Comparison of ENCODE assay signal across 8 cellular contexts in the genomic region with DNA sequence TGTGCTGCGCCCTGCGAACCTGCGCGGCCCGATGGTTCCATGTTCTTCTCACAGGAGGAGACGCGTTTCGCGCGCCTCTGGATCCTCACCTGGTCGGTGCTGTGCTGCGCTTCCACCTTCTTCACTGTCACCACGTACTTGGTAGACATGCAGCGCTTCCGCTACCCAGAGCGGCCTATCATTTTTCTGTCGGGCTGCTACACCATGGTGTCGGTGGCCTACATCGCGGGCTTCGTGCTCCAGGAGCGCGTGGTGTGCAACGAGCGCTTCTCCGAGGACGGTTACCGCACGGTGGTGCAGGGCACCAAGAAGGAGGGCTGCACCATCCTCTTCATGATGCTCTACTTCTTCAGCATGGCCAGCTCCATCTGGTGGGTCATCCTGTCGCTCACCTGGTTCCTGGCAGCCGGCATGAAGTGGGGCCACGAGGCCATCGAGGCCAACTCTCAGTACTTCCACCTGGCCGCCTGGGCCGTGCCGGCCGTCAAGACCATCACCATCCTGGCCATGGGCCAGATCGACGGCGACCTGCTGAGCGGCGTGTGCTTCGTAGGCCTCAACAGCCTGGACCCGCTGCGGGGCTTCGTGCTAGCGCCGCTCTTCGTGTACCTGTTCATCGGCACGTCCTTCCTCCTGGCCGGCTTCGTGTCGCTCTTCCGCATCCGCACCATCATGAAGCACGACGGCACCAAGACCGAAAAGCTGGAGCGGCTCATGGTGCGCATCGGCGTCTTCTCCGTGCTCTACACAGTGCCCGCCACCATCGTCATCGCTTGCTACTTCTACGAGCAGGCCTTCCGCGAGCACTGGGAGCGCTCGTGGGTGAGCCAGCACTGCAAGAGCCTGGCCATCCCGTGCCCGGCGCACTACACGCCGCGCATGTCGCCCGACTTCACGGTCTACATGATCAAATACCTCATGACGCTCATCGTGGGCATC. TPM values are rescaled to one million over a fixed set of nuclear protein-coding genes. Genes with fewer than 3 reads are reported as not detected.
DNase-seq lines count a peak whose midpoint lies in the region; ATAC-seq and TF ChIP-seq lines count a peak whose summit lies in the region.

No MANE protein-coding gene starts in this region.

- H3K4me1 Mint-ChIP-seq in chondrocyte (ENCODE audit: low read depth) (peaks cover 62% of the 10 kb centered on the region), natural killer cell (peaks cover 19 to 39% of the 10 kb centered on the region in 2 donors)

- peak overlapping the region; percentile 96 for H3K27ac Mint-ChIP-seq in chondrocyte (ENCODE audit: unreplicated experiment)
- peak overlapping the region; percentile 38 to 88 for H3K27ac Mint-ChIP-seq in natural killer cell

- H3K36me3 Mint-ChIP-seq in chondrocyte (ENCODE audit: low read depth) (peaks cover 28% of the 10 kb centered on the region), natural killer cell (no peaks in the 10 kb centered on the region)

- peak; percentile 7 for DNase-seq in stimulated activated CD4-positive, alpha-beta T cell treated with anti-CD3 and anti-CD28 coated beads, Interleukin-15, amount 100 ng/mL, for 24 hours
- DNase-seq in stimulated activated CD4-positive, alpha-beta T cell treated with anti-CD3 and anti-CD28 coated beads, Interleukin-4, amount 100 ng/mL, for 4 hours: no peak
- DNase-seq in chondrocyte (ENCODE audit: low spot score) (peak; percentile 89), natural killer cell (no peak), NCI-H2107 (lab: John Stamatoyannopoulos, UW) (no peak), NCI-H1105 treated with DMSO at 0.1 percent for 48 hours (lab: John Stamatoyannopoulos, UW) (no peak), activated gamma-delta T cell (lab: John Stamatoyannopoulos, UW) (no peak)
- no peak for DNase-seq in effector CD4-positive, alpha-beta T cell

- ATAC-seq in natural killer cell: no peak

- TF ChIP-seq CTCF in chondrocyte (IDR thresholded peaks at IDR 0.05) (no peak), natural killer cell (IDR thresholded peaks at IDR 0.05) (no peak)

- no peaks in the 10 kb centered on the region for H3K9me3 Mint-ChIP-seq in chondrocyte (ENCODE audit: low read depth)
- H3K9me3 Mint-ChIP-seq in natural killer cell: no peaks in the 10 kb centered on the region

- H3K4me3 Mint-ChIP-seq in chondrocyte (ENCODE audit: unreplicated experiment): peak overlapping the region; percentile 99
- peak overlapping the region; percentile 94 for H3K4me3 Mint-ChIP-seq in natural killer cell

- intact Hi-C loops in natural killer cell (cut with micrococcal nuclease): no loop called here

- H3K27me3 Mint-ChIP-seq in chondrocyte (ENCODE audit: low read depth) (no peaks in the 10 kb centered on the region), natural killer cell (ENCODE audit: low read depth in 2 of 2) (peaks cover 39 to 44% of the 10 kb centered on the region in 2 donors)

RNA-seq across cellular contexts. Expression of gene FZD2, which starts 1.3 kb away (rescaled TPM):
- total RNA-seq in chondrocyte: 103 to 127 TPM (median 108 TPM) in 3 replicates
- total RNA-seq in natural killer cell: under 1 TPM; 0.27 to 0.55 (median 0.33) TPM

RNA-seq across cellular contexts. Expression of gene GPATCH8, which starts 55.4 kb away (rescaled TPM):
- total RNA-seq in chondrocyte (31.1 to 47.0 TPM (median 35.5 TPM) in 3 replicates), natural killer cell (100 to 1,000 TPM; 104 to 111 (median 109) TPM)

Comparison
In these comparisons a context has a peak if more than half of its experiments do, and no peak if none do; other contexts are left out.
1. DNase-seq: peak in stimulated activated CD4-positive, alpha-beta T cell treated with anti-CD3 and anti-CD28 coated beads, Interleukin-15, amount 100 ng/mL, for 24 hours (single experiment) and chondrocyte (single experiment); none in stimulated activated CD4-positive, alpha-beta T cell treated with anti-CD3 and anti-CD28 coated beads, Interleukin-4, amount 100 ng/mL, for 4 hours (0 of 2), natural killer cell (single experiment), NCI-H2107 (single experiment), NCI-H1105 treated with DMSO at 0.1 percent for 48 hours (single experiment), effector CD4-positive, alpha-beta T cell (single experiment) and activated gamma-delta T cell (single experiment).
2. RNA of gene FZD2, which starts 1.3 kb away (total RNA-seq): 103 to 127 TPM in chondrocyte; 0.27 to 0.55 TPM in natural killer cell; every median in the first group is over 10 times any median in the second.